ENCODE assay signal across 19 cellular contexts in the genomic region with DNA sequence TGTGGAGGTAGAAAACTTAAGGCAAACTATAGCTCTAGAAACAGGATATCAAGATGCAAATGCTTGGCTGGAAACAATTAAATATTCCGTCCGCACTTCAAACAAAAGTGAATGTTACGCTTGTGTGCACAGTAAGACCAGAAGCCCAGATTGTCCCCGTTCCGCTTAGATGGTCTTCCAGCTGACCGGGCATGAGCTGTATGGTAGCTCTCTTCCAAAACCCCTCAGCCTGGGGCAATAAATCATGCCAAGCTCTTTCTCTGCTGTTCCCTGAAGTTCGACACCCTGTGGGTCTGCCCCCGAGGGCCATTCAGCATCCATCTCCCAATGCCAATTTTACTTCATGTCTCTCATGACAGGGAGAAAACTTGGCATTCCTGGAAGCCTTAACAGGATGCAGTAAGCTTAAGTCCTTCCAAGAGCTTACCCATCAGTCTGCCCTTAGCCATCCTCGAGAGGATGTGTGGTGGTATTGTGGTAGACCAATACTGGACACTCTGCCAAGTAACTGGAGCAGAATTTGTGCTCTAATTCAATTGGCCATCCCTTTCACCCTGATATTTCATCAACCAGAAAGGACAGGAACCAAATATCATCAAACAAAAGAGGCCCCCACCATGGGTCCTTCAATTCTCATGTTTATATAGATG.
DNase-seq lines count a peak whose midpoint lies in the region; ATAC-seq, FAIRE-seq and TF ChIP-seq lines count a peak whose summit lies in the region.
"Had no signal": no experiment of that assay in that cellular context is flagged by ENCODE, and none has a peak within 500 bp of the region (broad histone marks: within the 10 kb centered on the region; RNA-seq: fewer than 3 reads in every experiment).

No MANE protein-coding gene starts in this region.

- 76% methylated on average over 8 of the region's 9 CpGs for WGBS in HepG2 (ENCODE audit: low lambda C conversion rate)

- H3K4me3 ChIP-seq in breast epithelium (no peak overlapping the region), HepG2 (replicated peaks in 1 of 3; ENCODE audit: insufficient read depth in 1 of 3, low read depth in 2 of 3, low read length in 3 of 3) (no peak overlapping the region)
- H3K4me3 ChIP-seq: Peyer's patch had no signal

- H3K27ac Mint-ChIP-seq in MCF 10A (ENCODE audit: low read depth, unreplicated experiment), result peak overlapping the region; percentile 95
- H3K27ac Mint-ChIP-seq: T-helper 1 cell treated with Interleukin-12 subunit alpha and Interleukin-12 subunit beta and Interleukin-4 antibody, amounts not matched to agents 30 μg/mL and 1 μg/mL, for 36 hours had no signal

- TF ChIP-seq CTCF in MCF 10A (IDR thresholded peaks at IDR 0.05; ENCODE audit: unreplicated experiment) (no peak), breast epithelium (IDR thresholded peaks at IDR 0.05) (no peak), HepG2 (CRISPR knock-in tag; IDR thresholded peaks at IDR 0.05) (no peak)

- no peaks in the 10 kb centered on the region for H3K36me3 Mint-ChIP-seq in MCF 10A (ENCODE audit: insufficient read depth, unreplicated experiment)

- no peak overlapping the region for H3K4me3 Mint-ChIP-seq in MCF 10A (ENCODE audit: unreplicated experiment)
- H3K4me3 Mint-ChIP-seq: T-helper 1 cell treated with Interleukin-12 subunit alpha and Interleukin-12 subunit beta and Interleukin-4 antibody, amounts not matched to agents 30 μg/mL and 1 μg/mL, for 36 hours had no signal

- no peak overlapping the region for H2AFZ ChIP-seq in HepG2 (ENCODE audit: low read length)

- H3K9me3 Mint-ChIP-seq in MCF 10A (ENCODE audit: unreplicated experiment), result no peaks in the 10 kb centered on the region
- H3K9me3 Mint-ChIP-seq: T-helper 1 cell treated with Interleukin-12 subunit alpha and Interleukin-12 subunit beta and Interleukin-4 antibody, amounts not matched to agents 30 μg/mL and 1 μg/mL, for 36 hours had no signal

- CTCF ChIA-PET in MCF 10A (lab: Yijun Ruan, JAX) (interaction anchor here (0.7 to 1.3 kb wide), 5 partner anchors 21 to 261 kb away, joined by 3 to 7 read pairs (median 3); no protein-coding TSS in a partner anchor), HepG2 (lab: Yijun Ruan, JAX; ENCODE audit: low intra/inter-chr PET ratio, low total read pairs) (no interaction called here)

- peaks cover 24% of the 10 kb centered on the region for H3K4me1 Mint-ChIP-seq in MCF 10A (ENCODE audit: insufficient read depth, unreplicated experiment)

- in situ Hi-C loops in HepG2 (cut with HindIII; ENCODE audit: extremely low pct_ligation_motif_present, low pct_unique_long_range_greater_than_20kb), result no loop called here

- no peak overlapping the region for H3K9ac ChIP-seq in HepG2 (ENCODE audit: insufficient read depth, low read depth, low read length)

- H3K27me3 Mint-ChIP-seq in MCF 10A (ENCODE audit: insufficient read depth, unreplicated experiment), result no peaks in the 10 kb centered on the region

- intact Hi-C loops in MCF 10A (cut with micrococcal nuclease), result no loop called here
- intact Hi-C loops in breast epithelium (cut with DNase I; ENCODE audit: low total_unique reads), result no loop called here
- intact Hi-C loops in HepG2 (cut with micrococcal nuclease; ENCODE audit: unreplicated experiment), result no loop called here

- POLR2A ChIA-PET in MCF 10A (lab: Yijun Ruan, JAX) (interaction anchor here (0.6 kb wide), 1 partner anchor 11 kb away, joined by 3 read pairs; no protein-coding TSS in a partner anchor), HepG2 (lab: Yijun Ruan, JAX) (no interaction called here)

- H3K79me2 ChIP-seq in HepG2 (ENCODE audit: insufficient read depth, low read length), result no peaks in the 10 kb centered on the region

- no peaks in the 10 kb centered on the region for H3K36me3 ChIP-seq in breast epithelium
- no peaks in the 10 kb centered on the region for H3K36me3 ChIP-seq in HepG2 (replicated peaks in 1 of 2; ENCODE audit: control insufficient read depth in 1 of 2, insufficient read depth in 2 of 2, low read length in 2 of 2)
- H3K36me3 ChIP-seq: Peyer's patch had no signal

- H4K20me1 ChIP-seq in HepG2 (ENCODE audit: insufficient read depth, low read length), result no peaks in the 10 kb centered on the region

- H3K9me3 ChIP-seq in breast epithelium (no peaks in the 10 kb centered on the region), HepG2 (ENCODE audit: low read length) (no peaks in the 10 kb centered on the region)
- H3K9me3 ChIP-seq: Peyer's patch had no signal

- no peaks in the 10 kb centered on the region for H3K4me1 ChIP-seq in breast epithelium
- H3K4me1 ChIP-seq in HepG2 (ENCODE audit: insufficient read depth, low read length), result no peaks in the 10 kb centered on the region
- H3K4me1 ChIP-seq: Peyer's patch had no signal

- no peak overlapping the region for H3K4me2 ChIP-seq in HepG2 (ENCODE audit: low read depth, low read length)

- H3K27ac ChIP-seq in breast epithelium (no peak overlapping the region), HepG2 (ENCODE audit: extremely low read length, insufficient read depth, low read length) (no peak overlapping the region)
- H3K27ac ChIP-seq: 22Rv1, C4-2B, Peyer's patch had no signal

- no peak for TF ChIP-seq POLR2A in breast epithelium (IDR thresholded peaks at IDR 0.05)
- no peak for TF ChIP-seq POLR2A in HepG2 (IDR thresholded peaks at IDR 0.05; ENCODE audit: insufficient read depth in 1 of 2, low read depth in 2 of 2, low read length in 2 of 2)

- DNase-seq in MCF 10A (ENCODE audit: unreplicated experiment) (no peak), breast epithelium (ENCODE audit: low spot score in 2 of 2) (no peak), RPMI7951 (ENCODE audit: low read depth) (peak; percentile 48), kidney tubule cell (ENCODE audit: low spot score) (peak; percentile 74), HepG2 (ENCODE audit: low spot score) (no peak), NCI-H1930 (lab: John Stamatoyannopoulos, UW) (no peak), DMS79 (lab: John Stamatoyannopoulos, UW) (no peak)
- DNase-seq: COR-L47, IMR-90, NCI-H146, NCI-H82, Peyer's patch, SHP77 treated with DMSO at 0.1 percent for 48 hours had no signal

- no peak for ATAC-seq in HepG2
- ATAC-seq in GM19328 (IDR thresholded peaks at IDR 0.05; ENCODE audit: unreplicated experiment), result no peak
- ATAC-seq: HCT116 had no signal

- TF ChIP-seq EP300 in HepG2 (IDR thresholded peaks at IDR 0.05; ENCODE audit: low read depth in 2 of 2, low read length in 2 of 2), result no peak
- no peak for TF ChIP-seq EP300 in HepG2 (CRISPR knock-in tag; IDR thresholded peaks at IDR 0.05; ENCODE audit: borderline replicate concordance)

- TF ChIP-seq RAD21 in HepG2 (CRISPR knock-in tag; IDR thresholded peaks at IDR 0.05), result no peak

- H3K27me3 ChIP-seq in breast epithelium (no peaks in the 10 kb centered on the region), HepG2 (ENCODE audit: control insufficient read depth in 1 of 2, insufficient read depth in 2 of 2, low read length in 2 of 2) (no peaks in the 10 kb centered on the region; a peak in 2 of 5 replicates)
- H3K27me3 ChIP-seq: Peyer's patch had no signal

- BruUV-seq in MCF 10A (replicated peaks; lab: Mats Ljungman, UMichigan) (no TSS peak), HepG2 (replicated peaks; lab: Mats Ljungman, UMichigan) (no TSS peak)

- FAIRE-seq in HepG2 (lab: Jason Lieb, UNC), result no peak
- FAIRE-seq: GM18507 had no signal

TF ChIP-seq in HepG2, 621 proteins besides CTCF, POLR2A, EP300 and RAD21 (continues in another document):
- TF ChIP-seq, protein P1, sequence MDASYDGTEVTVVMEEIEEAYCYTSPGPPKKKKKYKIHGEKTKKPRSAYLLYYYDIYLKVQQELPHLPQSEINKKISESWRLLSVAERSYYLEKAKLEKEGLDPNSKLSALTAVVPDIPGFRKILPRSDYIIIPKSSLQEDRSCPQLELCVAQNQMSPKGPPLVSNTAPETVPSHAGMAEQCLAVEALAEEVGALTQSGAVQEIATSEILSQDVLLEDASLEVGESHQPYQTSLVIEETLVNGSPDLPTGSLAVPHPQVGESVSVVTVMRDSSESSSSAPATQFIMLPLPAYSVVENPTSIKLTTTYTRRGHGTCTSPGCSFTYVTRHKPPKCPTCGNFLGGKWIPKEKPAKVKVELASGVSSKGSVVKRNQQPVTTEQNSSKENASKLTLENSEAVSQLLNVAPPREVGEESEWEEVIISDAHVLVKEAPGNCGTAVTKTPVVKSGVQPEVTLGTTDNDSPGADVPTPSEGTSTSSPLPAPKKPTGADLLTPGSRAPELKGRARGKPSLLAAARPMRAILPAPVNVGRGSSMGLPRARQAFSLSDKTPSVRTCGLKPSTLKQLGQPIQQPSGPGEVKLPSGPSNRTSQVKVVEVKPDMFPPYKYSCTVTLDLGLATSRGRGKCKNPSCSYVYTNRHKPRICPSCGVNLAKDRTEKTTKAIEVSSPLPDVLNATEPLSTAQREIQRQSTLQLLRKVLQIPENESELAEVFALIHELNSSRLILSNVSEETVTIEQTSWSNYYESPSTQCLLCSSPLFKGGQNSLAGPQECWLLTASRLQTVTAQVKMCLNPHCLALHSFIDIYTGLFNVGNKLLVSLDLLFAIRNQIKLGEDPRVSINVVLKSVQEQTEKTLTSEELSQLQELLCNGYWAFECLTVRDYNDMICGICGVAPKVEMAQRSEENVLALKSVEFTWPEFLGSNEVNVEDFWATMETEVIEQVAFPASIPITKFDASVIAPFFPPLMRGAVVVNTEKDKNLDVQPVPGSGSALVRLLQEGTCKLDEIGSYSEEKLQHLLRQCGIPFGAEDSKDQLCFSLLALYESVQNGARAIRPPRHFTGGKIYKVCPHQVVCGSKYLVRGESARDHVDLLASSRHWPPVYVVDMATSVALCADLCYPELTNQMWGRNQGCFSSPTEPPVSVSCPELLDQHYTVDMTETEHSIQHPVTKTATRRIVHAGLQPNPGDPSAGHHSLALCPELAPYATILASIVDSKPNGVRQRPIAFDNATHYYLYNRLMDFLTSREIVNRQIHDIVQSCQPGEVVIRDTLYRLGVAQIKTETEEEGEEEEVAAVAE (CRISPR knock-in tag; IDR thresholded peaks at IDR 0.05; ENCODE audit: borderline replicate concordance), result no peak

Comparison
In these comparisons a context has a peak if more than half of its experiments do, and no peak if none do; other contexts are left out.
1. DNase-seq: peak in RPMI7951 (single experiment) and kidney tubule cell (single experiment); none in MCF 10A (single experiment), breast epithelium (0 of 2), HepG2 (single experiment), NCI-H1930 (0 of 2) and DMS79 (single experiment).